In the genomic region with DNA sequence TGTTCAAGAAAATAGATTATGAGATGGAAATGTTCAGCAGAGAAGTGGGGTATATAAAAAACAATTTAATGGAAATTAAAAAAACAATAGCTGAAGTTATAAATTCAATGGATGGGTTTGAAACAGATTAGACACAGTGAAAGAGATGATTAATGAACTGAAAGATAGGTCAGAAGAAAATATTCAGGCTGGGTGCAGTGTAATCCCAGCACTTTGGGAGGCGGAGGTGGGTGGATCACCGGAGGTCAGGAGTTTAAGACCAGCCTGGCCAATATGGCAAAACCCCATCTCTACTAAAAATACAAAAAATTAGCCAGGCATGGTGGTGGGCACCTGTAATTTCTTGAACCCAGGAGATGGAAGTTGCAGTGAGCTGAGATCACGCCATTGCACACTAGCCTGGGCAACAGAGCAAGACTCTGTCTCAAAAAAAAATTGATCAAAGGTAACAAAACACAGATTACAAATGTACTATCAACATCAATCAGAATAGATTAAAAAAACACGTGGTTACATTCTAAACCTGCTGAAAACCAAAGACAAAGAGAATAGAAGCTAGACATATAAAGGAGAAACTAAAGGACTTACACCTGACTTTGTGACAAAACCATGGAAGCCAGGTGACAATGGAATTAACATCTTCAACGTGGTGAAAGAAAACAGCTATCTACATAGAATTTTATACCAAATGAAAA, we compare ENCODE assay signal across 23 cellular contexts. TPM values are rescaled to one million over a fixed set of nuclear protein-coding genes. Genes with fewer than 3 reads are reported as not detected.
DNase-seq lines count a peak whose midpoint lies in the region; ATAC-seq, FAIRE-seq and TF ChIP-seq lines count a peak whose summit lies in the region.
"Had no signal": no experiment of that assay in that cellular context is flagged by ENCODE, and none has a peak within 500 bp of the region (broad histone marks: within the 10 kb centered on the region; RNA-seq: fewer than 3 reads in every experiment).

No MANE protein-coding gene starts in this region.

- H3K9me2 ChIP-seq in OCI-LY7 (ENCODE audit: insufficient read depth, low read length), result no peaks in the 10 kb centered on the region

- peaks cover 14% of the 10 kb centered on the region for H3K9me3 Mint-ChIP-seq in CD4-positive, alpha-beta T cell
- peaks cover 7% of the 10 kb centered on the region in 2 donors for H3K9me3 Mint-ChIP-seq in natural killer cell

- no peak for ATAC-seq in CD4-positive, alpha-beta T cell (ENCODE audit: poor library complexity)
- ATAC-seq in GM12878, result no peak
- ATAC-seq in natural killer cell, result no peak
- ATAC-seq: CD8-positive, alpha-beta T cell had no signal

- no peaks in the 10 kb centered on the region for H3K27me3 Mint-ChIP-seq in CD4-positive, alpha-beta T cell
- peaks cover 0 to 6% of the 10 kb centered on the region in 2 donors for H3K27me3 Mint-ChIP-seq in natural killer cell (ENCODE audit: low read depth in 2 of 2)

- TF ChIP-seq RAD21 in GM12878 (IDR thresholded peaks at IDR 0.05; ENCODE audit: insufficient read depth, low read depth, low read length), result no peak

- H3K9ac ChIP-seq in GM12878 (ENCODE audit: control insufficient read depth, insufficient read depth, low read length), result no peak overlapping the region
- H3K9ac ChIP-seq: BLaER1 treated with 17β-estradiol and CSF1 and Interleukin-3, amounts not matched to agents 10 nM and 100 nM; KMS-11 had no signal

- TF ChIP-seq EP300 in GM12878 (IDR thresholded peaks at IDR 0.05; ENCODE audit: borderline replicate concordance in 1 of 2, control insufficient read depth in 1 of 2, low read depth in 2 of 2, low read length in 2 of 2), result no peak

- TF ChIP-seq CTCF in CD4-positive, alpha-beta T cell (IDR thresholded peaks at IDR 0.05), result no peak
- TF ChIP-seq CTCF in OCI-LY7 (conservative IDR thresholded peaks at IDR 0.05; ENCODE audit: low read length) (no peak), GM12878 (IDR thresholded peaks at IDR 0.05 in 2 of 3, conservative IDR thresholded peaks at IDR 0.05 in 1 of 3; ENCODE audit: control insufficient read depth in 2 of 3, extremely low read depth in 1 of 3, insufficient read depth in 1 of 3, low read depth in 3 of 3, low read length in 3 of 3) (no peak), natural killer cell (IDR thresholded peaks at IDR 0.05) (no peak)

- H3K27ac ChIP-seq in CD4-positive, alpha-beta T cell (ENCODE audit: low read depth, low read length), result no peak overlapping the region
- H3K27ac ChIP-seq in OCI-LY7 (ENCODE audit: low read depth, low read length, poor library complexity, severe bottlenecking) (no peak overlapping the region), GM12878 (ENCODE audit: control insufficient read depth, insufficient read depth) (no peak overlapping the region)
- H3K27ac ChIP-seq: BLaER1 treated with 17β-estradiol and CSF1 and Interleukin-3, amounts not matched to agents 10 nM and 100 nM; HL-60; KMS-11; Peyer's patch; SJCRH30 had no signal

- H3K4me1 Mint-ChIP-seq in CD4-positive, alpha-beta T cell (ENCODE audit: low read depth), result no peaks in the 10 kb centered on the region
- peaks cover 5 to 6% of the 10 kb centered on the region in 2 donors for H3K4me1 Mint-ChIP-seq in natural killer cell

- H3K9me3 ChIP-seq in CD4-positive, alpha-beta T cell (ENCODE audit: control insufficient read depth, low read length), result peaks cover 20% of the 10 kb centered on the region
- H3K9me3 ChIP-seq in OCI-LY7 (ENCODE audit: low read length) (peaks cover 15% of the 10 kb centered on the region), GM12878 (replicated peaks; ENCODE audit: control insufficient read depth, insufficient read depth, low read length) (peaks cover 5% of the 10 kb centered on the region; the same call in 2 of the 3 replicates)

- RAD21 ChIA-PET in GM12878 (lab: Charles Lee; ENCODE audit: unreplicated experiment), result interaction anchor here (0.6 to 0.7 kb wide), 2 partner anchors 34 to 51 kb away, joined by 3 to 4 read pairs; partner anchors contain the start of gene PTTG1IP

- no peak for TF ChIP-seq POLR2A in GM12878 (IDR thresholded peaks at IDR 0.05; ENCODE audit: low read depth, low read length)

- H3K36me3 ChIP-seq in OCI-LY7 (ENCODE audit: insufficient read depth, low read length), result no peaks in the 10 kb centered on the region
- no peaks in the 10 kb centered on the region for H3K36me3 ChIP-seq in GM12878 (ENCODE audit: control insufficient read depth in 2 of 2, insufficient read depth in 2 of 2, low read length in 1 of 2)
- H3K36me3 ChIP-seq: Peyer's patch, SJCRH30 had no signal

- SMC1A ChIA-PET in GM12878 (lab: Charles Lee; ENCODE audit: uncharacterized antibody, unreplicated experiment), result no interaction called here

- DNase-seq in CD4-positive, alpha-beta T cell, result no peak
- DNase-seq in Caki2 (ENCODE audit: low read depth), result peak; percentile 33
- DNase-seq in OCI-LY7 (ENCODE audit: low spot score), result peak; percentile 31
- DNase-seq in GM12878 (ENCODE audit: low read depth, low spot score), result no peak
- no peak for DNase-seq in AG08396 (ENCODE audit: low spot score)
- DNase-seq in natural killer cell, result no peak
- DNase-seq in NK-92 (lab: John Stamatoyannopoulos, UW; ENCODE audit: unreplicated experiment), result no peak
- DNase-seq: Calu3; CD8-positive, alpha-beta T cell; DMS153; GDM1; H7; NCI-H1417 treated with DMSO at 0.1 percent for 48 hours; NCI-H187; NCI-H2107; NCI-H446 treated with DMSO at 0.1 percent for 48 hours; NCI-H526 treated with DMSO at 0.1 percent for 48 hours; Peyer's patch; SJCRH30 had no signal

- in situ Hi-C loops in Caki2 (cut with HindIII; ENCODE audit: low pct_unique_long_range_greater_than_20kb, low sequenced_read_pairs), result loop anchor here (25.0 kb wide), 1 partner anchor 315 kb away; no protein-coding TSS in a partner anchor
- in situ Hi-C loops in GM12878 (cut with MboI), result no loop called here

- H4K20me1 ChIP-seq in OCI-LY7 (ENCODE audit: insufficient read depth, low read length) (no peaks in the 10 kb centered on the region), GM12878 (ENCODE audit: control insufficient read depth, insufficient read depth) (no peaks in the 10 kb centered on the region)
- H4K20me1 ChIP-seq: BLaER1 treated with 17β-estradiol and CSF1 and Interleukin-3, amounts not matched to agents 10 nM and 100 nM had no signal

- H3K4me3 ChIP-seq in OCI-LY7 (ENCODE audit: low read depth, low read length, poor library complexity, severe bottlenecking) (no peak overlapping the region), GM12878 (no peak overlapping the region)
- H3K4me3 ChIP-seq: BLaER1 treated with 17β-estradiol and CSF1 and Interleukin-3, amounts not matched to agents 10 nM and 100 nM; Peyer's patch; SJCRH30 had no signal

- POLR2A ChIA-PET in CD4-positive, alpha-beta T cell (lab: Charles Lee), result interaction anchor here (0.9 to 1.5 kb wide), 2 partner anchors 51 to 105 kb away, joined by 4 to 5 read pairs; partner anchors contain the start of gene PTTG1IP
- POLR2A ChIA-PET in OCI-LY7 (lab: Charles Lee) (no interaction called here), GM12878 (lab: Charles Lee) (no interaction called here)

- H3K36me3 Mint-ChIP-seq in CD4-positive, alpha-beta T cell (ENCODE audit: low read depth), result peaks cover 8% of the 10 kb centered on the region
- H3K36me3 Mint-ChIP-seq in natural killer cell, result peaks cover 13% of the 10 kb centered on the region
- H3K36me3 Mint-ChIP-seq: CD8-positive, alpha-beta T cell had no signal

- H3K27ac Mint-ChIP-seq in CD4-positive, alpha-beta T cell, result peak overlapping the region; percentile 36
- no peak overlapping the region for H3K27ac Mint-ChIP-seq in natural killer cell
- H3K27ac Mint-ChIP-seq: CD8-positive, alpha-beta T cell; T-helper 1 cell treated with Interleukin-12 subunit alpha and Interleukin-12 subunit beta and Interleukin-4 antibody, amounts not matched to agents 30 μg/mL and 1 μg/mL, for 36 hours had no signal

- no peak overlapping the region for H3K4me2 ChIP-seq in OCI-LY7 (ENCODE audit: low read length)
- H3K4me2 ChIP-seq in GM12878 (ENCODE audit: control insufficient read depth, insufficient read depth), result no peak overlapping the region
- H3K4me2 ChIP-seq: BLaER1 treated with 17β-estradiol and CSF1 and Interleukin-3, amounts not matched to agents 10 nM and 100 nM; KMS-11 had no signal

- no peaks in the 10 kb centered on the region for H3K27me3 ChIP-seq in CD4-positive, alpha-beta T cell (ENCODE audit: control insufficient read depth, insufficient read depth, low read length)
- H3K27me3 ChIP-seq in GM12878 (replicated peaks in 1 of 2; ENCODE audit: control insufficient read depth in 2 of 2, insufficient read depth in 2 of 2, low read length in 1 of 2), result no peaks in the 10 kb centered on the region
- H3K27me3 ChIP-seq: BLaER1 treated with 17β-estradiol and CSF1 and Interleukin-3, amounts not matched to agents 10 nM and 100 nM; Peyer's patch; SJCRH30 had no signal

- no peaks in the 10 kb centered on the region for H3K79me2 ChIP-seq in OCI-LY7 (ENCODE audit: insufficient read depth, low read depth, low read length)
- no peaks in the 10 kb centered on the region for H3K79me2 ChIP-seq in GM12878 (ENCODE audit: control insufficient read depth, insufficient read depth, low read length)

- no peaks in the 10 kb centered on the region for H3K4me1 ChIP-seq in OCI-LY7 (ENCODE audit: insufficient read depth, low read length, poor library complexity, severe bottlenecking)
- H3K4me1 ChIP-seq in GM12878 (ENCODE audit: control insufficient read depth, insufficient read depth, low read length), result no peaks in the 10 kb centered on the region
- H3K4me1 ChIP-seq: SJCRH30 had no signal

- H2AFZ ChIP-seq in OCI-LY7 (ENCODE audit: low read length), result no peak overlapping the region
- H2AFZ ChIP-seq in GM12878 (ENCODE audit: control insufficient read depth, low read depth, low read length), result no peak overlapping the region

- intact Hi-C loops in CD4-positive, alpha-beta T cell (cut with DNase I, micrococcal nuclease), result loop anchor here in 1 of 2 experiments (2.0 kb wide), 1 partner anchor 18 kb away; no protein-coding TSS in a partner anchor
- intact Hi-C loops in OCI-LY7 (cut with micrococcal nuclease; ENCODE audit: unreplicated experiment), result no loop called here
- intact Hi-C loops in GM12878 (cut with micrococcal nuclease; ENCODE audit: unreplicated experiment), result no loop called here
- intact Hi-C loops in natural killer cell (cut with micrococcal nuclease), result no loop called here

- H3K4me3 Mint-ChIP-seq in CD4-positive, alpha-beta T cell, result peak overlapping the region; percentile 7
- no peak overlapping the region for H3K4me3 Mint-ChIP-seq in natural killer cell
- H3K4me3 Mint-ChIP-seq: CD8-positive, alpha-beta T cell; T-helper 1 cell treated with Interleukin-12 subunit alpha and Interleukin-12 subunit beta and Interleukin-4 antibody, amounts not matched to agents 30 μg/mL and 1 μg/mL, for 36 hours had no signal

- no TSS peak for BruUV-seq in OCI-LY7 (replicated peaks; lab: Mats Ljungman, UMichigan)
- BruUV-seq in GM12878 (replicated peaks; lab: Mats Ljungman, UMichigan), result no TSS peak

- WGBS in GM12878 (ENCODE audit: insufficient coverage, insufficient replicate concordance, low lambda C conversion rate, missing lambda C conversion rate), result 54% methylated on average over 5 of the region's 5 CpGs

- CTCF ChIA-PET in CD4-positive, alpha-beta T cell (lab: Charles Lee), result no interaction called here
- CTCF ChIA-PET in OCI-LY7 (lab: Charles Lee; ENCODE audit: unreplicated experiment), result no interaction called here
- CTCF ChIA-PET in GM12878 (lab: Yijun Ruan, JAX), result interaction anchor here (1.0 to 1.6 kb wide), 2 partner anchors 24 to 29 kb away, joined by 3 to 5 read pairs; no protein-coding TSS in a partner anchor

- FAIRE-seq in GM12878 (lab: Jason Lieb, UNC), result no peak

RNA-seq across cellular contexts. Expression of gene SUMO3, which starts 4.8 kb away (rescaled TPM):
- total RNA-seq in CD4-positive, alpha-beta T cell, result 10 to 100 TPM; 82.8 to 91.2 TPM
- 128 and 131 TPM in 2 replicates for total RNA-seq in Caki2 (2014; rRNA removed; shearing (Covaris generic); ENCODE audit: low replicate concordance)
- total RNA-seq in OCI-LY7 (2014; rRNA removed; shearing (Covaris generic)), result 59.5 and 60.3 TPM in 2 replicates
- total RNA-seq in OCI-LY7 (2022) (85.5 and 94.6 TPM in 2 replicates), GM12878 (2014; rRNA removed) (67.5 and 77.0 TPM in 2 replicates), GM12878 (2014; rRNA removed; fragmentation: Illumina TruSeq; extraction: Trizol) (70.3 and 74.3 TPM in 2 replicates), GM12878 (2021) (85.9 and 91.3 TPM in 2 replicates), natural killer cell (10 to 100 TPM; 64.0 to 70.1 (median 65.2) TPM)
- total RNA-seq in GM12878 (2013; cell fraction: nucleolus; rRNA removed), result 19.0 and 22.2 TPM in 2 replicates
- 60.5 TPM for polyA plus RNA-seq in GM12878 (2011; ENCODE audit: low read depth)
- polyA plus RNA-seq in GM12878 (2011; rRNA removed) (106 and 119 TPM in 2 replicates), GM12878 (2014; fragmentation: Illumina TruSeq; extraction: Trizol) (80.0 and 88.4 TPM in 2 replicates), GM12878 (2014; fragmentation: Nextera tagmentation; extraction: Ambion mirVana) (10 to 100 TPM; 14.3 to 33.0 TPM), GM12878 (2014; rRNA removed) (91.3 and 98.3 TPM in 2 replicates), GM12878 (2016; fragmentation: Nextera tagmentation; extraction: Ambion mirVana) (100 to 1,000 TPM; 164 TPM)
- 120 and 127 TPM in 2 replicates for polyA plus RNA-seq in GM12878 (2011; cell fraction: cytosol; rRNA removed)
- 42.9 and 57.8 TPM in 2 replicates for polyA plus RNA-seq in GM12878 (2011; cell fraction: nucleus; rRNA removed)
- polyA plus RNA-seq in GM12878 (2012), result 70.8 and 81.7 TPM in 2 replicates
- 62.3 and 66.9 TPM in 2 replicates for polyA minus RNA-seq in GM12878 (2011; rRNA and poly(A)+ RNA removed)
- 31.8 and 32.6 TPM in 2 replicates for polyA minus RNA-seq in GM12878 (2011; cell fraction: cytosol; rRNA and poly(A)+ RNA removed)
- 12.9 and 17.7 TPM in 2 replicates for polyA minus RNA-seq in GM12878 (2011; cell fraction: nucleus; rRNA and poly(A)+ RNA removed)

RNA-seq across cellular contexts. Expression of gene UBE2G2, which starts 21.0 kb away (rescaled TPM):
- 10 to 100 TPM; 89.9 to 96.8 TPM for total RNA-seq in CD4-positive, alpha-beta T cell
- 43.8 and 50.0 TPM in 2 replicates for total RNA-seq in Caki2 (2014; rRNA removed; shearing (Covaris generic); ENCODE audit: low replicate concordance)
- total RNA-seq in OCI-LY7 (2014; rRNA removed; shearing (Covaris generic)), result 104 and 121 TPM in 2 replicates
- total RNA-seq in OCI-LY7 (2022), result 137 and 141 TPM in 2 replicates
- total RNA-seq in GM12878 (2013; cell fraction: nucleolus; rRNA removed), result 187 and 192 TPM in 2 replicates
- 75.6 and 82.3 TPM in 2 replicates for total RNA-seq in GM12878 (2014; rRNA removed)
- total RNA-seq in GM12878 (2014; rRNA removed; fragmentation: Illumina TruSeq; extraction: Trizol), result 62.4 and 66.1 TPM in 2 replicates
- 71.0 and 76.1 TPM in 2 replicates for total RNA-seq in GM12878 (2021)
- 33.3 TPM for polyA plus RNA-seq in GM12878 (2011; ENCODE audit: low read depth)
- polyA plus RNA-seq in GM12878 (2011; rRNA removed), result 101 and 102 TPM in 2 replicates
- polyA plus RNA-seq in GM12878 (2011; cell fraction: cytosol; rRNA removed), result 105 and 172 TPM in 2 replicates
- polyA plus RNA-seq in GM12878 (2011; cell fraction: nucleus; rRNA removed), result 131 and 160 TPM in 2 replicates
- 45.8 and 68.2 TPM in 2 replicates for polyA plus RNA-seq in GM12878 (2012)
- polyA plus RNA-seq in GM12878 (2014; fragmentation: Illumina TruSeq; extraction: Trizol), result 93.5 and 94.7 TPM in 2 replicates
- 10 to 100 TPM; 27.0 to 32.0 TPM for polyA plus RNA-seq in GM12878 (2014; fragmentation: Nextera tagmentation; extraction: Ambion mirVana)
- polyA plus RNA-seq in GM12878 (2014; rRNA removed), result 116 and 139 TPM in 2 replicates
- 10 to 100 TPM; 72.7 to 79.2 TPM for polyA plus RNA-seq in GM12878 (2016; fragmentation: Nextera tagmentation; extraction: Ambion mirVana)
- polyA minus RNA-seq in GM12878 (2011; rRNA and poly(A)+ RNA removed), result 92.3 and 104 TPM in 2 replicates
- 30.3 and 33.2 TPM in 2 replicates for polyA minus RNA-seq in GM12878 (2011; cell fraction: cytosol; rRNA and poly(A)+ RNA removed)
- 43.4 and 64.4 TPM in 2 replicates for polyA minus RNA-seq in GM12878 (2011; cell fraction: nucleus; rRNA and poly(A)+ RNA removed)
- total RNA-seq in natural killer cell, result 100 to 1,000 TPM in 2 of 3 donors, 10 to 100 TPM in 1; 89.1 to 109 (median 107) TPM

RNA-seq across cellular contexts. Expression of gene PTTG1IP, which starts 50.9 kb away (rescaled TPM):
- total RNA-seq in CD4-positive, alpha-beta T cell, result 10 to 100 TPM; 99.0 to 99.5 TPM
- 423 and 427 TPM in 2 replicates for total RNA-seq in Caki2 (2014; rRNA removed; shearing (Covaris generic); ENCODE audit: low replicate concordance)
- 38.3 and 38.9 TPM in 2 replicates for total RNA-seq in OCI-LY7 (2014; rRNA removed; shearing (Covaris generic))
- total RNA-seq in OCI-LY7 (2022) (56.3 and 58.1 TPM in 2 replicates), GM12878 (2014; rRNA removed) (46.9 and 48.0 TPM in 2 replicates), GM12878 (2014; rRNA removed; fragmentation: Illumina TruSeq; extraction: Trizol) (30.2 and 33.4 TPM in 2 replicates), GM12878 (2021) (45.5 and 46.7 TPM in 2 replicates), natural killer cell (100 to 1,000 TPM in 2 of 3 donors, 10 to 100 TPM in 1; 96.8 to 144 (median 126) TPM)
- 40.3 and 40.4 TPM in 2 replicates for total RNA-seq in GM12878 (2013; cell fraction: nucleolus; rRNA removed)
- polyA plus RNA-seq in GM12878 (2011; ENCODE audit: low read depth), result 19.6 TPM
- polyA plus RNA-seq in GM12878 (2011; rRNA removed) (44.2 and 49.2 TPM in 2 replicates), GM12878 (2014; fragmentation: Illumina TruSeq; extraction: Trizol) (33.2 and 33.8 TPM in 2 replicates), GM12878 (2014; fragmentation: Nextera tagmentation; extraction: Ambion mirVana) (10 to 100 TPM in 1 of 2 experiments, 1 to 10 TPM in 1; 2.4 to 10.4 TPM), GM12878 (2014; rRNA removed) (39.3 and 43.4 TPM in 2 replicates), GM12878 (2016; fragmentation: Nextera tagmentation; extraction: Ambion mirVana) (10 to 100 TPM; 49.5 to 56.4 TPM)
- 39.6 and 41.6 TPM in 2 replicates for polyA plus RNA-seq in GM12878 (2011; cell fraction: cytosol; rRNA removed)
- 46.1 and 56.8 TPM in 2 replicates for polyA plus RNA-seq in GM12878 (2011; cell fraction: nucleus; rRNA removed)
- polyA plus RNA-seq in GM12878 (2012), result 28.3 and 33.6 TPM in 2 replicates
- polyA minus RNA-seq in GM12878 (2011; rRNA and poly(A)+ RNA removed), result 19.2 and 29.2 TPM in 2 replicates
- polyA minus RNA-seq in GM12878 (2011; cell fraction: cytosol; rRNA and poly(A)+ RNA removed), result 16.7 and 22.1 TPM in 2 replicates
- polyA minus RNA-seq in GM12878 (2011; cell fraction: nucleus; rRNA and poly(A)+ RNA removed), result 11.8 and 15.6 TPM in 2 replicates

Comparison
In these comparisons a context has a peak if more than half of its experiments do, and no peak if none do; other contexts are left out.
1. DNase-seq: peak in Caki2 (single experiment) and OCI-LY7 (single experiment); none in CD4-positive, alpha-beta T cell (0 of 10), GM12878 (single experiment), AG08396 (single experiment), natural killer cell (single experiment) and NK-92 (single experiment).